Comparison of ENCODE assay signal across 29 cellular contexts in genomic region chr17:47250855-47251254, GRCh38. TPM values are rescaled to one million over a fixed set of nuclear protein-coding genes. Genes with fewer than 3 reads are reported as not detected.
"Had no signal": no experiment of that assay in that cellular context is flagged by ENCODE, and none has a peak within 500 bp of the region (broad histone marks: within the 10 kb centered on the region; RNA-seq: fewer than 3 reads in every experiment).

No MANE protein-coding gene starts in this region.

- H3K9me3 Mint-ChIP-seq: naive B cell; naive thymus-derived CD8-positive, alpha-beta T cell; stimulated activated effector memory CD8-positive, alpha-beta T cell treated with anti-CD3 and anti-CD28 coated beads, Interleukin-12 subunit alpha, Interleukin-12 subunit beta, amount 100 ng/mL, for 72 hours; stimulated activated naive CD8-positive, alpha-beta T cell treated with anti-CD3 and anti-CD28 coated beads, Interleukin-15, amount 100 ng/mL, for 72 hours; type B pancreatic cell had no signal

- H3K27ac Mint-ChIP-seq: naive thymus-derived CD8-positive, alpha-beta T cell; neural progenitor cell; progenitor cell of endocrine pancreas; stimulated activated effector memory CD8-positive, alpha-beta T cell treated with anti-CD3 and anti-CD28 coated beads, Interleukin-12 subunit alpha, Interleukin-12 subunit beta, amount 100 ng/mL, for 72 hours; stimulated activated naive CD8-positive, alpha-beta T cell treated with anti-CD3 and anti-CD28 coated beads, Interleukin-15, amount 100 ng/mL, for 72 hours; type B pancreatic cell had no signal

- H2AFZ ChIP-seq: neural progenitor cell, parathyroid adenoma had no signal

- H3K4me1 ChIP-seq: neural progenitor cell, parathyroid adenoma, testis, uterus had no signal

- H3K4me3 Mint-ChIP-seq: naive thymus-derived CD8-positive, alpha-beta T cell; neural progenitor cell; stimulated activated effector memory CD8-positive, alpha-beta T cell treated with anti-CD3 and anti-CD28 coated beads, Interleukin-12 subunit alpha, Interleukin-12 subunit beta, amount 100 ng/mL, for 72 hours; stimulated activated naive CD8-positive, alpha-beta T cell treated with anti-CD3 and anti-CD28 coated beads, Interleukin-15, amount 100 ng/mL, for 72 hours; type B pancreatic cell had no signal

- H3K36me3 Mint-ChIP-seq: naive B cell; naive thymus-derived CD8-positive, alpha-beta T cell; neural progenitor cell; stimulated activated effector memory CD8-positive, alpha-beta T cell treated with anti-CD3 and anti-CD28 coated beads, Interleukin-12 subunit alpha, Interleukin-12 subunit beta, amount 100 ng/mL, for 72 hours; type B pancreatic cell had no signal

- H3K27me3 ChIP-seq: ovary, right lobe of liver, sigmoid colon, testis, tibial artery, uterus had no signal

- H3K9me3 ChIP-seq: ovary, psoas muscle, right lobe of liver, sigmoid colon, suprapubic skin, testis, tibial artery, transverse colon, upper lobe of right lung, uterus had no signal

- H3K27ac ChIP-seq: neural progenitor cell, ovary, parathyroid adenoma, psoas muscle, right lobe of liver, sigmoid colon, suprapubic skin, testis, tibial artery, transverse colon, upper lobe of right lung, uterus had no signal

- DNase-seq: naive B cell; naive thymus-derived CD8-positive, alpha-beta T cell; occipital lobe; ovary; posterior cingulate gyrus; psoas muscle; right cardiac atrium; right lobe of liver; sigmoid colon; small intestine; stimulated activated CD4-positive, alpha-beta T cell treated with anti-CD3 and anti-CD28 coated beads, Interleukin-15, amount 100 ng/mL, for 24 hours; stimulated activated CD4-positive, alpha-beta T cell treated with anti-CD3 and anti-CD28 coated beads, Interleukin-2, amount 100 ng/mL, for 24 hours; stimulated activated CD4-positive, alpha-beta T cell treated with anti-CD3 and anti-CD28 coated beads, Interleukin-2, amount 100 ng/mL, for 48 hours; stimulated activated CD4-positive, alpha-beta T cell treated with anti-CD3 and anti-CD28 coated beads, Interleukin-4, amount 100 ng/mL, for 24 hours; stimulated activated naive CD4-positive, alpha-beta T cell; stimulated activated naive CD8-positive, alpha-beta T cell treated with anti-CD3 and anti-CD28 coated beads, Interleukin-15, amount 100 ng/mL, for 72 hours; stimulated activated naive CD8-positive, alpha-beta T cell treated with anti-CD3 and anti-CD28 coated beads, Interleukin-15, Interleukin-2, amounts not matched to agents 100 U/mL and 50 U/mL, for 24 hours; substantia nigra; testis; tibial artery; transverse colon; upper lobe of right lung; uterus had no signal

- H3K79me2 ChIP-seq: parathyroid adenoma had no signal

- H3K4me2 ChIP-seq: neural progenitor cell had no signal

- ATAC-seq: naive thymus-derived CD8-positive, alpha-beta T cell; psoas muscle; right cardiac atrium; right lobe of liver; stimulated activated effector memory CD8-positive, alpha-beta T cell treated with anti-CD3 and anti-CD28 coated beads, Interleukin-12 subunit alpha, Interleukin-12 subunit beta, amount 100 ng/mL, for 72 hours; stimulated activated naive CD8-positive, alpha-beta T cell treated with anti-CD3 and anti-CD28 coated beads, Interleukin-15, amount 100 ng/mL, for 72 hours; stimulated activated naive CD8-positive, alpha-beta T cell treated with anti-CD3 and anti-CD28 coated beads, Interleukin-15, Interleukin-2, amounts not matched to agents 100 U/mL and 50 U/mL, for 24 hours; upper lobe of right lung had no signal

- H3K36me3 ChIP-seq: neural progenitor cell, ovary, right lobe of liver, sigmoid colon, suprapubic skin, tibial artery, transverse colon, upper lobe of right lung, uterus had no signal

- H3K4me3 ChIP-seq: neural progenitor cell, ovary, psoas muscle, right lobe of liver, sigmoid colon, suprapubic skin, testis, tibial artery, transverse colon, upper lobe of right lung, uterus had no signal

- FAIRE-seq: small intestine had no signal

- H3K9ac ChIP-seq: neural progenitor cell, parathyroid adenoma had no signal

RNA-seq across cellular contexts. Expression of gene ITGB3, which starts 2.8 kb away (rescaled TPM):
- total RNA-seq: naive thymus-derived CD8-positive, alpha-beta T cell; progenitor cell of endocrine pancreas had no signal

RNA-seq across cellular contexts. Expression of gene MYL4, which starts 41.7 kb away (rescaled TPM):
- total RNA-seq: naive thymus-derived CD8-positive, alpha-beta T cell; suprapubic skin; transverse colon had no signal
